Comparison of ENCODE assay signal across 27 cellular contexts in genomic region chr11:74205181-74205580, GRCh38. TPM values are rescaled to one million over a fixed set of nuclear protein-coding genes. Genes with fewer than 3 reads are reported as not detected.
A peak's percentile ranks its signal among the peaks of the same experiment; 100 is the strongest.
DNase-seq lines count a peak whose midpoint lies in the region; ATAC-seq, FAIRE-seq and TF ChIP-seq lines count a peak whose summit lies in the region.
"Had no signal": no experiment of that assay in that cellular context is flagged by ENCODE, and none has a peak within 500 bp of the region (broad histone marks: within the 10 kb centered on the region; RNA-seq: fewer than 3 reads in every experiment).

No MANE protein-coding gene starts in this region.

- no peak overlapping the region for H3K9ac ChIP-seq in astrocyte (ENCODE audit: low read length)
- H3K9ac ChIP-seq: BLaER1 treated with 17β-estradiol and CSF1 and Interleukin-3, amounts not matched to agents 10 nM and 100 nM had no signal

- peaks cover 48% of the 10 kb centered on the region for H3K36me3 Mint-ChIP-seq in activated CD4-positive, alpha-beta T cell treated with anti-CD3 and anti-CD28 coated beads, Interleukin-2, amount 10 ng/mL, durations not matched to agents 24 days and 14 days (ENCODE audit: low read depth)
- peaks cover 15% of the 10 kb centered on the region for H3K36me3 Mint-ChIP-seq in astrocyte (ENCODE audit: low read depth, unreplicated experiment)
- H3K36me3 Mint-ChIP-seq in mesothelial cell of epicardium, result peaks cover 37% of the 10 kb centered on the region

- H3K9me3 ChIP-seq in astrocyte (ENCODE audit: insufficient read depth, low read depth, low read length), result no peaks in the 10 kb centered on the region
- H3K9me3 ChIP-seq in upper lobe of right lung, result no peaks in the 10 kb centered on the region
- H3K9me3 ChIP-seq: A549, BE2C, HAP-1 had no signal

- no peak overlapping the region for H3K4me2 ChIP-seq in astrocyte (ENCODE audit: low read length)
- H3K4me2 ChIP-seq: A549; BLaER1 treated with 17β-estradiol and CSF1 and Interleukin-3, amounts not matched to agents 10 nM and 100 nM; GM23338 had no signal

- H3K27me3 ChIP-seq in astrocyte (ENCODE audit: insufficient read depth, low read length), result no peaks in the 10 kb centered on the region
- H3K27me3 ChIP-seq in upper lobe of right lung, result no peaks in the 10 kb centered on the region
- H3K27me3 ChIP-seq: BE2C; BLaER1 treated with 17β-estradiol and CSF1 and Interleukin-3, amounts not matched to agents 10 nM and 100 nM had no signal

- FAIRE-seq in astrocyte (lab: Jason Lieb, UNC), result no peak
- FAIRE-seq: A549, D721Med, GM12878, GM18507 had no signal

- no peak for ATAC-seq in upper lobe of right lung
- ATAC-seq: A549, GM12878, GM23338 had no signal

- H3K79me2 ChIP-seq in astrocyte (ENCODE audit: insufficient read depth, low read length), result peaks cover 6% of the 10 kb centered on the region

- no peaks in the 10 kb centered on the region for H3K4me1 ChIP-seq in astrocyte (ENCODE audit: insufficient read depth, low read length)
- no peaks in the 10 kb centered on the region for H3K4me1 ChIP-seq in upper lobe of right lung
- H3K4me1 ChIP-seq: A549; BE2C; BLaER1 treated with 17β-estradiol and CSF1 and Interleukin-3, amounts not matched to agents 10 nM and 100 nM; HAP-1 had no signal

- H2AFZ ChIP-seq in astrocyte (ENCODE audit: low read depth, low read length), result no peak overlapping the region
- H2AFZ ChIP-seq: GM23338 had no signal

- no peak for DNase-seq in activated CD4-positive, alpha-beta T cell treated with anti-CD3 and anti-CD28 coated beads, Interleukin-2, amount 10 ng/mL, durations not matched to agents 24 days and 14 days
- DNase-seq in activated CD4-positive, alpha-beta T cell treated with anti-CD3 and anti-CD28 coated beads for 48 hours, result no peak
- DNase-seq in HUDEP-2 (lab: John Stamatoyannopoulos, UW; ENCODE audit: unreplicated experiment in 76 of 76) (peak in 40 of 76 experiments; percentile 2 to 78 (median 24)), astrocyte (ENCODE audit: low read depth) (no peak), mesothelial cell of epicardium (ENCODE audit: low spot score in 2 of 2, unreplicated experiment in 2 of 2) (no peak), coronary artery (ENCODE audit: low spot score) (no peak), upper lobe of right lung (no peak), iPS-NIHi11 (ENCODE audit: low spot score) (no peak)
- DNase-seq: 8988T; ACHN; AML-193; BE2C; CD4-positive, alpha-beta T cell; CD8-positive, alpha-beta memory T cell; DMS 273 treated with DMSO at 0.1 percent for 48 hours; DMS79; EL; GDM1; HFFc6 had no signal

- H3K4me1 Mint-ChIP-seq in activated CD4-positive, alpha-beta T cell treated with anti-CD3 and anti-CD28 coated beads, Interleukin-2, amount 10 ng/mL, durations not matched to agents 24 days and 14 days, result peaks cover 13% of the 10 kb centered on the region
- H3K4me1 Mint-ChIP-seq in astrocyte (ENCODE audit: low read depth, unreplicated experiment) (peaks cover 20% of the 10 kb centered on the region), mesothelial cell of epicardium (peaks cover 6% of the 10 kb centered on the region)
- H3K4me1 Mint-ChIP-seq: CD14-positive monocyte; CD8-positive, alpha-beta memory T cell had no signal

- no peak overlapping the region for H3K4me3 ChIP-seq in astrocyte (ENCODE audit: insufficient read depth, low read depth, low read length)
- no peak overlapping the region for H3K4me3 ChIP-seq in coronary artery
- no peak overlapping the region for H3K4me3 ChIP-seq in upper lobe of right lung
- H3K4me3 ChIP-seq: A549; BLaER1 treated with 17β-estradiol and CSF1 and Interleukin-3, amounts not matched to agents 10 nM and 100 nM; GM12878; GM23338; HAP-1 had no signal

- peaks cover 7% of the 10 kb centered on the region for H4K20me1 ChIP-seq in astrocyte (ENCODE audit: insufficient read depth, low read length)

- TF ChIP-seq CTCF in astrocyte (IDR thresholded peaks at IDR 0.05; ENCODE audit: insufficient read depth, low read depth, low read length) (no peak), mesothelial cell of epicardium (IDR thresholded peaks at IDR 0.05; ENCODE audit: unreplicated experiment) (no peak), coronary artery (IDR thresholded peaks at IDR 0.05) (no peak), upper lobe of right lung (IDR thresholded peaks at IDR 0.05) (no peak)

- no peak overlapping the region for H3K4me3 Mint-ChIP-seq in activated CD4-positive, alpha-beta T cell treated with anti-CD3 and anti-CD28 coated beads, Interleukin-2, amount 10 ng/mL, durations not matched to agents 24 days and 14 days
- H3K4me3 Mint-ChIP-seq in astrocyte (ENCODE audit: unreplicated experiment) (no peak overlapping the region), mesothelial cell of epicardium (no peak overlapping the region)
- H3K4me3 Mint-ChIP-seq: CD14-positive monocyte; CD4-positive, alpha-beta T cell; CD8-positive, alpha-beta memory T cell; GM23338; HFFc6 had no signal

- no peaks in the 10 kb centered on the region for H3K36me3 ChIP-seq in astrocyte (ENCODE audit: insufficient read depth, low read length)
- H3K36me3 ChIP-seq in upper lobe of right lung, result peaks cover 42% of the 10 kb centered on the region

- H3K27ac ChIP-seq in astrocyte (ENCODE audit: low read depth, low read length) (no peak overlapping the region), coronary artery (no peak overlapping the region), upper lobe of right lung (no peak overlapping the region)
- H3K27ac ChIP-seq: A549; BLaER1 treated with 17β-estradiol and CSF1 and Interleukin-3, amounts not matched to agents 10 nM and 100 nM had no signal

- H3K9me3 Mint-ChIP-seq in activated CD4-positive, alpha-beta T cell treated with anti-CD3 and anti-CD28 coated beads, Interleukin-2, amount 10 ng/mL, durations not matched to agents 24 days and 14 days, result peaks cover 4% of the 10 kb centered on the region
- H3K9me3 Mint-ChIP-seq in astrocyte (ENCODE audit: unreplicated experiment) (no peaks in the 10 kb centered on the region), mesothelial cell of epicardium (peaks cover 4% of the 10 kb centered on the region)
- H3K9me3 Mint-ChIP-seq: CD4-positive, alpha-beta T cell; CD8-positive, alpha-beta memory T cell; GM23338; HFFc6 had no signal

- intact Hi-C loops in activated CD4-positive, alpha-beta T cell treated with anti-CD3 and anti-CD28 coated beads, Interleukin-2, amount 10 ng/mL, durations not matched to agents 24 days and 14 days (cut with micrococcal nuclease), result no loop called here
- intact Hi-C loops in upper lobe of right lung (cut with DNase I), result no loop called here

- peak overlapping the region; percentile 7 for H3K27ac Mint-ChIP-seq in activated CD4-positive, alpha-beta T cell treated with anti-CD3 and anti-CD28 coated beads, Interleukin-2, amount 10 ng/mL, durations not matched to agents 24 days and 14 days
- H3K27ac Mint-ChIP-seq in astrocyte (ENCODE audit: unreplicated experiment) (peak overlapping the region; percentile 15), mesothelial cell of epicardium (peak overlapping the region; percentile 10)
- H3K27ac Mint-ChIP-seq: CD14-positive monocyte; CD4-positive, alpha-beta T cell; CD8-positive, alpha-beta memory T cell; GM23338; HFFc6 had no signal

- H3K27me3 Mint-ChIP-seq in activated CD4-positive, alpha-beta T cell treated with anti-CD3 and anti-CD28 coated beads, Interleukin-2, amount 10 ng/mL, durations not matched to agents 24 days and 14 days, result no peaks in the 10 kb centered on the region
- H3K27me3 Mint-ChIP-seq in astrocyte (ENCODE audit: low read depth, unreplicated experiment) (no peaks in the 10 kb centered on the region), mesothelial cell of epicardium (ENCODE audit: low read depth) (no peaks in the 10 kb centered on the region)
- H3K27me3 Mint-ChIP-seq: CD4-positive, alpha-beta T cell; CD8-positive, alpha-beta memory T cell had no signal

RNA-seq across cellular contexts. Expression of gene PPME1, which starts 34.1 kb away (rescaled TPM):
- 66.3 and 69.6 TPM in 2 replicates for total RNA-seq in activated CD4-positive, alpha-beta T cell treated with anti-CD3 and anti-CD28 coated beads, Interleukin-2, amount 10 ng/mL, durations not matched to agents 24 days and 14 days
- total RNA-seq in astrocyte (376 and 401 TPM in 2 replicates), mesothelial cell of epicardium (50.6 to 52.8 TPM (median 51.6 TPM) in 3 replicates), upper lobe of right lung (32.0 TPM)

RNA-seq across cellular contexts. Expression of gene C2CD3, which starts 34.4 kb away (rescaled TPM):
- 35.1 and 37.4 TPM in 2 replicates for total RNA-seq in activated CD4-positive, alpha-beta T cell treated with anti-CD3 and anti-CD28 coated beads, Interleukin-2, amount 10 ng/mL, durations not matched to agents 24 days and 14 days
- total RNA-seq in astrocyte (45.4 and 53.7 TPM in 2 replicates), mesothelial cell of epicardium (32.5 to 34.8 TPM (median 33.0 TPM) in 3 replicates), upper lobe of right lung (26.8 TPM)

Comparison
In these comparisons a context has a peak if more than half of its experiments do, and no peak if none do; other contexts are left out.
1. DNase-seq: peak in HUDEP-2 (40 of 76); none in activated CD4-positive, alpha-beta T cell treated with anti-CD3 and anti-CD28 coated beads, Interleukin-2, amount 10 ng/mL, durations not matched to agents 24 days and 14 days (single experiment), activated CD4-positive, alpha-beta T cell treated with anti-CD3 and anti-CD28 coated beads for 48 hours (single experiment), astrocyte (single experiment), mesothelial cell of epicardium (0 of 2), coronary artery (single experiment), upper lobe of right lung (single experiment) and iPS-NIHi11 (single experiment).
2. Peak in every context shown above with its lines, with median percentiles within 50 percentile points of each other: H3K27ac Mint-ChIP-seq.